Comparison of ENCODE assay signal across 8 cellular contexts in genomic region chr10:86100581-86101061, GRCh38.
DNase-seq lines count a peak whose midpoint lies in the region; ATAC-seq and TF ChIP-seq lines count a peak whose summit lies in the region.

No MANE protein-coding gene starts in this region.

- H2BK120ac ChIP-seq in mesendoderm (ENCODE audit: low read depth, low read length), result no peak overlapping the region

- CTCF ChIA-PET in activated CD8-positive, alpha-beta memory T cell treated with anti-CD3 and anti-CD28 coated beads, Interleukin-2, amount 10 ng/mL, durations not matched to agents 7 days and 5 days (lab: Charles Lee), result interaction anchor here (1.0 to 1.2 kb wide), 2 partner anchors 9 to 38 kb away, joined by 4 to 8 read pairs; no protein-coding TSS in a partner anchor

- no peak overlapping the region for H3K4me2 ChIP-seq in mesendoderm (ENCODE audit: low read length)

- H3K27ac ChIP-seq in mesendoderm (ENCODE audit: low read depth, low read length), result no peak overlapping the region

- ATAC-seq in activated CD8-positive, alpha-beta memory T cell treated with anti-CD3 and anti-CD28 coated beads, Interleukin-2, amount 10 ng/mL, durations not matched to agents 7 days and 5 days, result peak; percentile 36
- ATAC-seq in GM21619 (IDR thresholded peaks at IDR 0.05; ENCODE audit: unreplicated experiment), result peak; percentile 77

- no peak overlapping the region for H3K23ac ChIP-seq in mesendoderm (ENCODE audit: low read length)

- H3K4me1 Mint-ChIP-seq in activated CD8-positive, alpha-beta memory T cell treated with anti-CD3 and anti-CD28 coated beads, Interleukin-2, amount 10 ng/mL, durations not matched to agents 7 days and 5 days, result no peaks in the 10 kb centered on the region

- peak; percentile 13 for TF ChIP-seq CTCF in astrocyte of the spinal cord (IDR thresholded peaks at IDR 0.05; ENCODE audit: low read depth, low read length)

- no peak overlapping the region for H3K56ac ChIP-seq in mesendoderm (ENCODE audit: low read length)

- no peaks in the 10 kb centered on the region for H3K79me1 ChIP-seq in mesendoderm (ENCODE audit: low read length)

- H4K8ac ChIP-seq in mesendoderm (ENCODE audit: low read depth, low read length), result no peak overlapping the region

- DNase-seq in activated CD8-positive, alpha-beta memory T cell treated with anti-CD3 and anti-CD28 coated beads, Interleukin-2, amount 10 ng/mL, durations not matched to agents 7 days and 5 days, result peak; percentile 37
- no peak for DNase-seq in activated CD8-positive, alpha-beta memory T cell treated with anti-CD3 and anti-CD28 coated beads for 24 hours
- DNase-seq in LoVo (ENCODE audit: low spot score) (peak; percentile 16), astrocyte of the spinal cord (ENCODE audit: low read depth, low spot score) (no peak), mesendoderm (peak; percentile 62)
- no peak for DNase-seq in stimulated activated CD4-positive, alpha-beta T cell treated with anti-CD3 and anti-CD28 coated beads, Interleukin-12 subunit alpha, Interleukin-12 subunit beta, amount 100 ng/mL, for 4 hours
- no peak for DNase-seq in stimulated activated CD4-positive, alpha-beta T cell treated with anti-CD3 and anti-CD28 coated beads, Interleukin-4, amount 100 ng/mL, for 4 hours

- H3K27me3 ChIP-seq in mesendoderm (ENCODE audit: insufficient read depth, low read length, poor library complexity), result no peaks in the 10 kb centered on the region

- no peak overlapping the region for H3K4ac ChIP-seq in mesendoderm (ENCODE audit: low read depth, low read length)

- no peak overlapping the region for H4K5ac ChIP-seq in mesendoderm (ENCODE audit: low read length)

- no peak overlapping the region for H3K9ac ChIP-seq in mesendoderm (ENCODE audit: low read length)

- no peak overlapping the region for H3K27ac Mint-ChIP-seq in activated CD8-positive, alpha-beta memory T cell treated with anti-CD3 and anti-CD28 coated beads, Interleukin-2, amount 10 ng/mL, durations not matched to agents 7 days and 5 days

- H3K36me3 ChIP-seq in mesendoderm (ENCODE audit: control insufficient read depth, insufficient read depth, low read length), result no peaks in the 10 kb centered on the region

- no peak overlapping the region for H3K18ac ChIP-seq in mesendoderm (ENCODE audit: low read length)

- H3K4me3 Mint-ChIP-seq in activated CD8-positive, alpha-beta memory T cell treated with anti-CD3 and anti-CD28 coated beads, Interleukin-2, amount 10 ng/mL, durations not matched to agents 7 days and 5 days, result no peak overlapping the region

- H2AK5ac ChIP-seq in mesendoderm (ENCODE audit: low read length), result no peak overlapping the region

- H3K4me3 ChIP-seq in astrocyte of the spinal cord (ENCODE audit: low read depth, low read length) (no peak overlapping the region), mesendoderm (ENCODE audit: low read length) (no peak overlapping the region)

- no peak overlapping the region for H2BK15ac ChIP-seq in mesendoderm (replicated peaks; ENCODE audit: low read depth)

- no peaks in the 10 kb centered on the region for H3K79me2 ChIP-seq in mesendoderm (ENCODE audit: control insufficient read depth, insufficient read depth, low read length)

- no peaks in the 10 kb centered on the region for H3K36me3 Mint-ChIP-seq in activated CD8-positive, alpha-beta memory T cell treated with anti-CD3 and anti-CD28 coated beads, Interleukin-2, amount 10 ng/mL, durations not matched to agents 7 days and 5 days

- no peaks in the 10 kb centered on the region for H3K9me3 Mint-ChIP-seq in activated CD8-positive, alpha-beta memory T cell treated with anti-CD3 and anti-CD28 coated beads, Interleukin-2, amount 10 ng/mL, durations not matched to agents 7 days and 5 days (ENCODE audit: low read depth)

- H3K27me3 Mint-ChIP-seq in activated CD8-positive, alpha-beta memory T cell treated with anti-CD3 and anti-CD28 coated beads, Interleukin-2, amount 10 ng/mL, durations not matched to agents 7 days and 5 days, result no peaks in the 10 kb centered on the region

- H3K4me1 ChIP-seq in mesendoderm (ENCODE audit: control insufficient read depth, low read depth, low read length), result no peaks in the 10 kb centered on the region

- no peak overlapping the region for H2BK5ac ChIP-seq in mesendoderm (ENCODE audit: low read length)

- no CpG with 5 or more reads among the region's 5 CpGs for WGBS in mesendoderm (ENCODE audit: extremely low coverage, insufficient coverage, low lambda C conversion rate)

- in situ Hi-C loops in astrocyte of the spinal cord (cut with HindIII; ENCODE audit: low sequenced_read_pairs), result no loop called here

Comparison
In these comparisons a context has a peak if more than half of its experiments do, and no peak if none do; other contexts are left out.
1. DNase-seq: peak in activated CD8-positive, alpha-beta memory T cell treated with anti-CD3 and anti-CD28 coated beads, Interleukin-2, amount 10 ng/mL, durations not matched to agents 7 days and 5 days (single experiment), LoVo (single experiment) and mesendoderm (single experiment); none in activated CD8-positive, alpha-beta memory T cell treated with anti-CD3 and anti-CD28 coated beads for 24 hours (single experiment), astrocyte of the spinal cord (single experiment), stimulated activated CD4-positive, alpha-beta T cell treated with anti-CD3 and anti-CD28 coated beads, Interleukin-12 subunit alpha, Interleukin-12 subunit beta, amount 100 ng/mL, for 4 hours (single experiment) and stimulated activated CD4-positive, alpha-beta T cell treated with anti-CD3 and anti-CD28 coated beads, Interleukin-4, amount 100 ng/mL, for 4 hours (0 of 2).